ENCODE assay signal across 15 cellular contexts in genomic region chr1:246934777-246935176, GRCh38.
"Had no signal": no experiment of that assay in that cellular context is flagged by ENCODE, and none has a peak within 500 bp of the region (broad histone marks: within the 10 kb centered on the region; RNA-seq: fewer than 3 reads in every experiment).

No MANE protein-coding gene starts in this region.

- DNase-seq: activated CD4-positive, alpha-beta memory T cell treated with anti-CD3 and anti-CD28 coated beads for 36 hours; activated CD8-positive, alpha-beta memory T cell treated with anti-CD3 and anti-CD28 coated beads, Interleukin-2, amount 10 ng/mL, durations not matched to agents 7 days and 5 days; activated naive CD4-positive, alpha-beta T cell treated with anti-CD3 and anti-CD28 coated beads, Interleukin-2, amount 10 ng/mL, durations not matched to agents 7 days and 5 days; activated T-cell treated with anti-CD3 and anti-CD28 coated beads, Interleukin-2, amount 50 U/mL, for 1 hour; esophagus squamous epithelium; left ventricle myocardium superior; ovary; sigmoid colon; stimulated activated CD4-positive, alpha-beta T cell treated with anti-CD3 and anti-CD28 coated beads, Interleukin-12 subunit alpha, Interleukin-12 subunit beta, amount 100 ng/mL, for 4 hours; stimulated activated naive B cell treated with anti-CD40 and anti-IgM and Interleukin-4, amounts not matched to agents 10 μg/mL and 1 μg/mL and 100 μg/mL, for 72 hours; T-cell; T1000; transverse colon had no signal

- H3K27me3 Mint-ChIP-seq: activated CD4-positive, alpha-beta memory T cell treated with anti-CD3 and anti-CD28 coated beads for 36 hours; memory B cell; stimulated activated naive B cell treated with anti-CD40 and anti-IgM and Interleukin-4, amounts not matched to agents 10 μg/mL and 1 μg/mL and 100 μg/mL, for 72 hours; T-cell had no signal

- H3K27ac Mint-ChIP-seq: activated CD4-positive, alpha-beta memory T cell treated with anti-CD3 and anti-CD28 coated beads for 36 hours; activated CD8-positive, alpha-beta memory T cell treated with anti-CD3 and anti-CD28 coated beads, Interleukin-2, amount 10 ng/mL, durations not matched to agents 7 days and 5 days; activated naive CD4-positive, alpha-beta T cell treated with anti-CD3 and anti-CD28 coated beads, Interleukin-2, amount 10 ng/mL, durations not matched to agents 7 days and 5 days; memory B cell; stimulated activated naive B cell treated with anti-CD40 and anti-IgM and Interleukin-4, amounts not matched to agents 10 μg/mL and 1 μg/mL and 100 μg/mL, for 72 hours; T-cell had no signal

- H3K36me3 Mint-ChIP-seq: memory B cell, T-cell had no signal

- ATAC-seq: activated CD8-positive, alpha-beta memory T cell treated with anti-CD3 and anti-CD28 coated beads, Interleukin-2, amount 10 ng/mL, durations not matched to agents 7 days and 5 days; left ventricle myocardium superior; stimulated activated naive B cell treated with anti-CD40 and anti-IgM and Interleukin-4, amounts not matched to agents 10 μg/mL and 1 μg/mL and 100 μg/mL, for 72 hours; T-cell had no signal

- H3K9me3 Mint-ChIP-seq: activated CD4-positive, alpha-beta memory T cell treated with anti-CD3 and anti-CD28 coated beads for 36 hours; activated naive CD4-positive, alpha-beta T cell treated with anti-CD3 and anti-CD28 coated beads, Interleukin-2, amount 10 ng/mL, durations not matched to agents 7 days and 5 days; memory B cell; neural progenitor cell; stimulated activated naive B cell treated with anti-CD40 and anti-IgM and Interleukin-4, amounts not matched to agents 10 μg/mL and 1 μg/mL and 100 μg/mL, for 72 hours; T-cell had no signal

- H3K27ac ChIP-seq: esophagus squamous epithelium, neural progenitor cell, ovary, transverse colon had no signal

- H3K4me3 Mint-ChIP-seq: activated CD4-positive, alpha-beta memory T cell treated with anti-CD3 and anti-CD28 coated beads for 36 hours; activated CD8-positive, alpha-beta memory T cell treated with anti-CD3 and anti-CD28 coated beads, Interleukin-2, amount 10 ng/mL, durations not matched to agents 7 days and 5 days; activated naive CD4-positive, alpha-beta T cell treated with anti-CD3 and anti-CD28 coated beads, Interleukin-2, amount 10 ng/mL, durations not matched to agents 7 days and 5 days; memory B cell; neural progenitor cell; stimulated activated naive B cell treated with anti-CD40 and anti-IgM and Interleukin-4, amounts not matched to agents 10 μg/mL and 1 μg/mL and 100 μg/mL, for 72 hours; T-cell had no signal
